In genomic region chr1:94898486-94899385, GRCh38 we compare ENCODE assay signal across 17 cellular contexts. TPM values are rescaled to one million over a fixed set of nuclear protein-coding genes. Genes with fewer than 3 reads are reported as not detected.
DNase-seq lines count a peak whose midpoint lies in the region; ATAC-seq and TF ChIP-seq lines count a peak whose summit lies in the region.
"Had no signal": no experiment of that assay in that cellular context is flagged by ENCODE, and none has a peak within 500 bp of the region (broad histone marks: within the 10 kb centered on the region; RNA-seq: fewer than 3 reads in every experiment).

No MANE protein-coding gene starts in this region.

- peaks cover 12 to 18% (median 16%) of the 10 kb centered on the region in 4 donors for H3K4me1 ChIP-seq in upper lobe of left lung
- H3K4me1 ChIP-seq: colonic mucosa had no signal

- no peak for TF ChIP-seq POLR2A in upper lobe of left lung (IDR thresholded peaks at IDR 0.05)

- no peaks in the 10 kb centered on the region for H3K9me3 ChIP-seq in upper lobe of left lung
- H3K9me3 ChIP-seq: colonic mucosa had no signal

- peaks cover 0 to 85% (median 22%) of the 10 kb centered on the region in 4 donors for H3K36me3 ChIP-seq in upper lobe of left lung

- H3K9me3 Mint-ChIP-seq in T-cell, result no peaks in the 10 kb centered on the region
- H3K9me3 Mint-ChIP-seq: activated B cell treated with CpG ODN at 0.5 μM for 24 hours; stimulated activated memory B cell treated with anti-CD40 and anti-IgM and Interleukin-4, amounts not matched to agents 10 μg/mL and 1 μg/mL and 100 μg/mL, for 72 hours had no signal

- H3K27me3 ChIP-seq in upper lobe of left lung, result no peaks in the 10 kb centered on the region
- H3K27me3 ChIP-seq: colonic mucosa had no signal

- WGBS in upper lobe of left lung, 2 donors, result 57 to 68% methylated on average over 7 of the region's 7 CpGs

- CTCF ChIA-PET in T-cell (lab: Charles Lee), result no interaction called here

- peak; percentile 29 for DNase-seq in NCI-H510A treated with DMSO at 0.1 percent for 48 hours (lab: John Stamatoyannopoulos, UW)
- no peak for DNase-seq in NCI-H510A (lab: John Stamatoyannopoulos, UW)
- peak; percentile 50 for DNase-seq in choroid plexus epithelial cell (ENCODE audit: low read depth)
- peak; percentile 68 for DNase-seq in myocyte (ENCODE audit: low read depth)
- peak in 1 of 2 donors; percentile 74 for DNase-seq in upper lobe of left lung
- DNase-seq in T-cell, result no peak
- DNase-seq: activated B cell treated with CpG ODN at 0.5 μM for 24 hours; activated effector memory CD4-positive, alpha-beta T cell treated with Interleukin-2 at 50 U/mL for 16 hours; amygdala; colonic mucosa; NCI-H2171; NK-92 treated with Interleukin-12 subunit alpha and Interleukin-12 subunit beta, amount 100 ng/mL, for 24 hours; T-helper 1 cell had no signal

- POLR2A ChIA-PET in T-cell (lab: Charles Lee), result interaction anchor here in 1 of 2 donors (0.5 kb wide), 1 partner anchor 143 kb away, joined by 13 read pairs; no protein-coding TSS in a partner anchor

- ATAC-seq in upper lobe of left lung (ENCODE audit: low FRiP score in 2 of 2) (peak; percentile 42 to 78), T-cell (replicated peaks in 1 of 4) (no peak), HG02678 (IDR thresholded peaks at IDR 0.05; ENCODE audit: unreplicated experiment) (no peak), GM19452 (IDR thresholded peaks at IDR 0.05; ENCODE audit: unreplicated experiment) (no peak)
- ATAC-seq: stimulated activated memory B cell treated with anti-CD40 and anti-IgM and Interleukin-4, amounts not matched to agents 10 μg/mL and 1 μg/mL and 100 μg/mL, for 72 hours had no signal

- H3K27ac ChIP-seq in upper lobe of left lung, result peak overlapping the region in 1 of 4 donors; percentile 32
- H3K27ac ChIP-seq: C4-2B, colonic mucosa had no signal

- H3K4me3 ChIP-seq in choroid plexus epithelial cell (ENCODE audit: low read depth, low read length), result no peak overlapping the region
- no peak overlapping the region for H3K4me3 ChIP-seq in upper lobe of left lung
- H3K4me3 ChIP-seq: colonic mucosa had no signal

- TF ChIP-seq EP300 in upper lobe of left lung (IDR thresholded peaks at IDR 0.05), result peak in 1 of 4 donors; percentile 74

- H3K4me3 Mint-ChIP-seq in T-cell, result no peak overlapping the region
- H3K4me3 Mint-ChIP-seq: activated B cell treated with CpG ODN at 0.5 μM for 24 hours; stimulated activated memory B cell treated with anti-CD40 and anti-IgM and Interleukin-4, amounts not matched to agents 10 μg/mL and 1 μg/mL and 100 μg/mL, for 72 hours had no signal

- H3K27me3 Mint-ChIP-seq in T-cell, result no peaks in the 10 kb centered on the region
- H3K27me3 Mint-ChIP-seq: stimulated activated memory B cell treated with anti-CD40 and anti-IgM and Interleukin-4, amounts not matched to agents 10 μg/mL and 1 μg/mL and 100 μg/mL, for 72 hours had no signal

- no peak overlapping the region for H3K27ac Mint-ChIP-seq in T-cell
- H3K27ac Mint-ChIP-seq: activated B cell treated with CpG ODN at 0.5 μM for 24 hours; stimulated activated memory B cell treated with anti-CD40 and anti-IgM and Interleukin-4, amounts not matched to agents 10 μg/mL and 1 μg/mL and 100 μg/mL, for 72 hours had no signal

- no peaks in the 10 kb centered on the region for H3K4me1 Mint-ChIP-seq in T-cell
- H3K4me1 Mint-ChIP-seq: activated B cell treated with CpG ODN at 0.5 μM for 24 hours; stimulated activated memory B cell treated with anti-CD40 and anti-IgM and Interleukin-4, amounts not matched to agents 10 μg/mL and 1 μg/mL and 100 μg/mL, for 72 hours had no signal

- H3K36me3 Mint-ChIP-seq in T-cell, result peaks cover 3% of the 10 kb centered on the region
- H3K36me3 Mint-ChIP-seq: stimulated activated memory B cell treated with anti-CD40 and anti-IgM and Interleukin-4, amounts not matched to agents 10 μg/mL and 1 μg/mL and 100 μg/mL, for 72 hours had no signal

- no peak for TF ChIP-seq CTCF in choroid plexus epithelial cell (conservative IDR thresholded peaks at IDR 0.05; ENCODE audit: low read depth, low read length)
- TF ChIP-seq CTCF in upper lobe of left lung (IDR thresholded peaks at IDR 0.05), result no peak

RNA-seq across cellular contexts. Expression of gene CNN3, which starts 28.2 kb away (rescaled TPM):
- total RNA-seq in myocyte, result 274 and 305 TPM in 2 replicates
- 355 TPM for polyA plus RNA-seq in myocyte (2012)
- 100 to 1,000 TPM in 5 of 6 donors, 10 to 100 TPM in 1; 60.8 to 209 (median 166) TPM for total RNA-seq in upper lobe of left lung
- 1 to 10 TPM; 2.0 to 7.3 (median 5.0) TPM for total RNA-seq in T-cell

Comparison
In these comparisons a context has a peak if more than half of its experiments do, and no peak if none do; other contexts are left out.
1. DNase-seq: peak in NCI-H510A treated with DMSO at 0.1 percent for 48 hours (single experiment), choroid plexus epithelial cell (single experiment) and myocyte (single experiment); none in NCI-H510A (single experiment) and T-cell (0 of 34).
2. ATAC-seq: peak in upper lobe of left lung (2 of 2); none in T-cell (0 of 4), HG02678 (single experiment) and GM19452 (single experiment).
3. RNA of gene CNN3, which starts 28.2 kb away (total RNA-seq): 274 to 305 TPM in myocyte and 60.8 to 209 TPM in upper lobe of left lung; 2.0 to 7.3 TPM in T-cell; every median in the first group is over 4 times any median in the second.